In the genomic region with DNA sequence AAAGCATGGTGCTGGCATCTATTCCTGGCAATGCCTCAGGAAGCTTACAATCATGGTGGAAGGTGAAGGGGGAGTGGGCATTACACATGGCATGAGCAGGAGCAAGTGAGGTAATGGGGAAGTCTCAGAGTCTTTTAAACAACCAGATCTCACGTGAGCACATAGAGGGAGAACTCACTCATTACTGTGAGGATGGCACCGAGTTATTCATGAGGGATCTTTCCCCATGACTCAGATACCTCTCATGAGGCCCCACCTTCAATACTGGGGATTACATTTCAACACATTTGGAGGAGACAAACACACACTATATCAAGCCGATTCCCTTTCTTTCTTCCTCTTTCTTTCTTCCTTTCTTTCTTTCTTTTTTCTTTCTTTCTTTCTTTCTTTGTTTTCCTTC, we compare ENCODE assay signal across 1 cellular context.
TF ChIP-seq lines count a peak whose summit lies in the region.

No MANE protein-coding gene starts in this region.

TF ChIP-seq in K562, 482 proteins besides CTCF, POLR2A, EP300 and RAD21:
- no peak for TF ChIP-seq TCFL5 (CRISPR knock-in tag; conservative IDR thresholded peaks at IDR 0.05)
- peak; percentile 27; the same call in 1 of the 2 replicates for TF ChIP-seq ZNF512 (tag; IDR thresholded peaks at IDR 0.05)
